31 cellular contexts compared by ENCODE assay signal in genomic region chr9:17699615-17700315, GRCh38.
"Had no signal": no experiment of that assay in that cellular context is flagged by ENCODE, and none has a peak within 500 bp of the region (broad histone marks: within the 10 kb centered on the region; RNA-seq: fewer than 3 reads in every experiment).

No MANE protein-coding gene starts in this region.

- ATAC-seq: activated CD8-positive, alpha-beta memory T cell treated with anti-CD3 and anti-CD28 coated beads, Interleukin-2, amount 10 ng/mL, durations not matched to agents 7 days and 5 days; activated naive CD4-positive, alpha-beta T cell treated with anti-CD3 and anti-CD28 coated beads, Interleukin-2, amount 50 U/mL, for 72 hours; activated naive CD8-positive, alpha-beta T cell treated with anti-CD3 and anti-CD28 coated beads, Interleukin-2, amount 50 U/mL, for 24 hours; body of pancreas; K562; Panc1; Right ventricle myocardium inferior; SK-N-SH treated with all-trans-retinoic acid at 6 μM for 48 hours; T-helper 17 cell had no signal

- H3K4me1 ChIP-seq: ascending aorta, body of pancreas, SJSA1 had no signal

- H3K4me3 ChIP-seq: ascending aorta, body of pancreas, K562, SJSA1 had no signal

- H3K9me3 ChIP-seq: ascending aorta, body of pancreas, SJSA1 had no signal

- H3K27me3 ChIP-seq: ascending aorta, body of pancreas, SJSA1 had no signal

- H3K27ac ChIP-seq: ascending aorta, body of pancreas, SJSA1 had no signal

- DNase-seq: activated B cell treated with CpG ODN at 0.5 μM for 24 hours; activated CD4-positive, alpha-beta T cell treated with anti-CD3 and anti-CD28 coated beads for 1 hour; activated CD4-positive, alpha-beta T cell treated with anti-CD3 and anti-CD28 coated beads, Interleukin-2, amount 10 ng/mL, durations not matched to agents 24 days and 14 days; activated CD4-positive, alpha-beta T cell treated with anti-CD3 and anti-CD28 coated beads, Interleukin-2, amount 50 U/mL, for 48 hours; activated CD8-positive, alpha-beta memory T cell treated with anti-CD3 and anti-CD28 coated beads, Interleukin-2, amount 10 ng/mL, durations not matched to agents 7 days and 5 days; activated effector memory CD4-positive, alpha-beta T cell treated with Interleukin-2 at 50 U/mL for 16 hours; activated naive CD4-positive, alpha-beta T cell; activated naive CD8-positive, alpha-beta T cell treated with anti-CD3 and anti-CD28 coated beads, Interleukin-2, amount 50 U/mL, for 24 hours; activated T-cell treated with anti-CD3 and anti-CD28 coated beads, Interleukin-2, amount 50 U/mL, for 24 hours; amniotic stem cell; body of pancreas; central memory CD4-positive, alpha-beta T cell; Kasumi-1; NCI-H1048; NCI-H2029; NCI-H2107; NCI-H526; NCI-H774; NK-92 treated with Interleukin-12 subunit alpha and Interleukin-12 subunit beta, amount 100 ng/mL, for 24 hours; OCI-M1; RPMI8226; T-helper 17 cell; T-helper 9 cell had no signal

- FAIRE-seq: bronchial epithelial cell, K562 had no signal

- H3K36me3 ChIP-seq: ascending aorta, SJSA1 had no signal
